Comparison of ENCODE assay signal across 8 cellular contexts in genomic region chr10:92848441-92849233, GRCh38. TPM values are rescaled to one million over a fixed set of nuclear protein-coding genes. Genes with fewer than 3 reads are reported as not detected.
DNase-seq lines count a peak whose midpoint lies in the region; ATAC-seq, FAIRE-seq and TF ChIP-seq lines count a peak whose summit lies in the region.

A gene with protein sequence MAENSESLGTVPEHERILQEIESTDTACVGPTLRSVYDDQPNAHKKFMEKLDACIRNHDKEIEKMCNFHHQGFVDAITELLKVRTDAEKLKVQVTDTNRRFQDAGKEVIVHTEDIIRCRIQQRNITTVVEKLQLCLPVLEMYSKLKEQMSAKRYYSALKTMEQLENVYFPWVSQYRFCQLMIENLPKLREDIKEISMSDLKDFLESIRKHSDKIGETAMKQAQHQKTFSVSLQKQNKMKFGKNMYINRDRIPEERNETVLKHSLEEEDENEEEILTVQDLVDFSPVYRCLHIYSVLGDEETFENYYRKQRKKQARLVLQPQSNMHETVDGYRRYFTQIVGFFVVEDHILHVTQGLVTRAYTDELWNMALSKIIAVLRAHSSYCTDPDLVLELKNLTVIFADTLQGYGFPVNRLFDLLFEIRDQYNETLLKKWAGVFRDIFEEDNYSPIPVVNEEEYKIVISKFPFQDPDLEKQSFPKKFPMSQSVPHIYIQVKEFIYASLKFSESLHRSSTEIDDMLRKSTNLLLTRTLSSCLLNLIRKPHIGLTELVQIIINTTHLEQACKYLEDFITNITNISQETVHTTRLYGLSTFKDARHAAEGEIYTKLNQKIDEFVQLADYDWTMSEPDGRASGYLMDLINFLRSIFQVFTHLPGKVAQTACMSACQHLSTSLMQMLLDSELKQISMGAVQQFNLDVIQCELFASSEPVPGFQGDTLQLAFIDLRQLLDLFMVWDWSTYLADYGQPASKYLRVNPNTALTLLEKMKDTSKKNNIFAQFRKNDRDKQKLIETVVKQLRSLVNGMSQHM (plus strand): TSS chr10:92848520. CDS start chr10:92848534, 14 bp downstream.

- no peaks in the 10 kb centered on the region for H3K27me3 ChIP-seq in PC-3 (ENCODE audit: low read length)
- H3K27me3 ChIP-seq in mucosa of stomach (ENCODE audit: control insufficient read depth, insufficient read depth, low read length): no peaks in the 10 kb centered on the region

- no TSS peak for BruUV-seq in PC-3 (replicated peaks; lab: Mats Ljungman, UMichigan)

- ATAC-seq in GM19468 (IDR thresholded peaks at IDR 0.05; ENCODE audit: extremely low read depth, unreplicated experiment) (peak; percentile 44), PC-3 (peak; percentile 80)

- FAIRE-seq in D721Med (lab: Jason Lieb, UNC): no peak

- H3K36me3 ChIP-seq in PC-3 (ENCODE audit: low read depth, low read length) (no peaks in the 10 kb centered on the region), mucosa of stomach (ENCODE audit: control insufficient read depth, insufficient read depth, low read length) (no peaks in the 10 kb centered on the region)

- H3K9me2 ChIP-seq in PC-3 (replicated peaks; ENCODE audit: low read length): no peaks in the 10 kb centered on the region

- H3K79me2 ChIP-seq in PC-3 (ENCODE audit: low read length): peaks cover 14% of the 10 kb centered on the region

- no peaks in the 10 kb centered on the region for H3F3A ChIP-seq in PC-3 (ENCODE audit: low read length, unreplicated experiment)

- no peak for TF ChIP-seq CTCF in D721Med (IDR thresholded peaks at IDR 0.05; ENCODE audit: insufficient read depth, missing control alignments)
- 0 out of 2 replicates have a peak, but pooled peaks have one; percentile 5 for TF ChIP-seq CTCF in PC-3 (conservative IDR thresholded peaks at IDR 0.05; ENCODE audit: low read depth, low read length)

- intact Hi-C loops in PC-3 (cut with micrococcal nuclease): no loop called here

- POLR2A ChIA-PET in PC-3 (lab: Charles Lee; ENCODE audit: unreplicated experiment): interaction anchor here (0.5 to 0.9 kb wide), 4 partner anchors 19 to 1441 kb away, joined by 3 to 5 read pairs (median 4); no protein-coding TSS in a partner anchor

- DNase-seq in D721Med (ENCODE audit: insufficient read length, low spot score): peak; percentile 43
- DNase-seq in HS-5 (ENCODE audit: low read depth): peak; percentile 49
- DNase-seq in PC-3: peak; percentile 70
- DNase-seq in activated T-cell treated with anti-CD3 and anti-CD28 coated beads, Interleukin-2, amount 50 U/mL, for 1 hour: peak; percentile 91
- DNase-seq in erythroblast (lab: John Stamatoyannopoulos, UW): peak; percentile 91 to 94
- peak; percentile 85 for DNase-seq in stimulated activated CD8-positive, alpha-beta memory T cell treated with anti-CD3 and anti-CD28 coated beads, Interleukin-4, amount 100 ng/mL, for 48 hours

- H3K4me3 ChIP-seq in PC-3 (ENCODE audit: low read length) (peak within 1 kb of the TSS; percentile 93), mucosa of stomach (ENCODE audit: low read length) (peak within 1 kb of the TSS; percentile 45)

- H3K9me3 ChIP-seq in PC-3 (ENCODE audit: low read length) (no peaks in the 10 kb centered on the region), mucosa of stomach (ENCODE audit: control insufficient read depth, low read length) (no peaks in the 10 kb centered on the region)

- H4K20me1 ChIP-seq in PC-3 (ENCODE audit: low read length): no peaks in the 10 kb centered on the region

- peak; percentile 41 for TF ChIP-seq POLR2A in erythroblast (IDR thresholded peaks at IDR 0.05; ENCODE audit: low read length)

- H3K4me1 ChIP-seq in PC-3 (ENCODE audit: insufficient read depth, low read length) (peaks cover 24% of the 10 kb centered on the region), mucosa of stomach (ENCODE audit: control insufficient read depth, insufficient read depth, low read length) (peaks cover 8% of the 10 kb centered on the region)

- peak within 1 kb of the TSS; percentile 99 for H3K4me2 ChIP-seq in PC-3 (ENCODE audit: low read length)

- H3K9ac ChIP-seq in PC-3 (ENCODE audit: low read length) (peak within 1 kb of the TSS; percentile 82), mucosa of stomach (ENCODE audit: low read length) (peak within 1 kb of the TSS; percentile 64)

- H2AFZ ChIP-seq in PC-3 (ENCODE audit: low read length): peak within 1 kb of the TSS; percentile 95

- peak within 1 kb of the TSS; percentile 59 for H3K27ac ChIP-seq in PC-3 (ENCODE audit: low read length)

- CTCF ChIA-PET in PC-3 (lab: Charles Lee): interaction anchor here (0.5 to 0.6 kb wide), 4 partner anchors 138 to 396 kb away, joined by 3 to 7 read pairs (median 4); no protein-coding TSS in a partner anchor

RNA-seq across cellular contexts. Expression of the gene that starts here (rescaled TPM):
- total RNA-seq in PC-3 (2014; rRNA removed): 5.5 and 5.7 TPM in 2 replicates

Comparison
In these comparisons a context has a peak if more than half of its experiments do, and no peak if none do; other contexts are left out.
1. Peak in every context shown above with its lines: DNase-seq, ATAC-seq, H3K4me3 ChIP-seq and H3K27ac ChIP-seq.